In the genomic region with DNA sequence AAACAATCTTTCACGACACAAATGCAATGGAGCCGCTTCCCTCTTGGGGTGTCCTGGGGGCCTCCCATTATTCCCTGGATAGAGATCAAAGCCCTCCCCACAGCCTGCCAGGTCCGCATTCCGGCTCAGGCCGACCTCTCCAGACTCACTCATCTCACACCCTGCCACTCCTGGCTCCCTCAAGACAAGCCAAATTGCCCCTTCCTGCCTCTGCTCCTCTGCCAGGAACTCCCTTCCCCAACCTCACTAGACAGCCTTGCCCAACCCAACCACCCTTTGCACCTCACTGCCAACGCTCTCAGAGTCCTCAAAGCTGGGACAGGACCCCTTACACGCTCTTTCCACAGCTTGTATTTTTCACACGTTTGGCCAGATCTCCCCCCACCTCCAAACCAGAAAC, we compare ENCODE assay signal across 9 cellular contexts. TPM values are rescaled to one million over a fixed set of nuclear protein-coding genes. Genes with fewer than 3 reads are reported as not detected.
A peak's percentile ranks its signal among the peaks of the same experiment; 100 is the strongest.
DNase-seq lines count a peak whose midpoint lies in the region; ATAC-seq, FAIRE-seq and TF ChIP-seq lines count a peak whose summit lies in the region.
"Had no signal": no experiment of that assay in that cellular context is flagged by ENCODE, and none has a peak within 500 bp of the region (broad histone marks: within the 10 kb centered on the region; RNA-seq: fewer than 3 reads in every experiment).

No MANE protein-coding gene starts in this region.

- TF ChIP-seq POLR2A in heart left ventricle (IDR thresholded peaks at IDR 0.05): no peak

- peak overlapping the region; percentile 72 for H3K9ac ChIP-seq in mucosa of stomach (ENCODE audit: low read length)

- in situ Hi-C loops in G401 (cut with HindIII; ENCODE audit: low sequenced_read_pairs): no loop called here

- intact Hi-C loops in heart left ventricle (cut with DNase I): no loop called here
- intact Hi-C loops in cardiac septum (cut with DNase I): no loop called here

- ATAC-seq in heart left ventricle: peak in 1 of 4 donors; percentile 12
- no peak for ATAC-seq in GM21737 (IDR thresholded peaks at IDR 0.05; ENCODE audit: unreplicated experiment)
- no peak for ATAC-seq in GM18909 (IDR thresholded peaks at IDR 0.05; ENCODE audit: poor library complexity, unreplicated experiment)

- H3K4me1 ChIP-seq in heart left ventricle (peaks cover 4 to 67% (median 39%) of the 10 kb centered on the region in 12 donors), mucosa of stomach (ENCODE audit: control insufficient read depth, insufficient read depth, low read length) (peaks cover 21% of the 10 kb centered on the region)

- no peak for FAIRE-seq in bronchial epithelial cell (lab: Jason Lieb, UNC)

- WGBS in heart left ventricle, 4 donors: 17 to 23% (median 19%) methylated on average over 8 of the region's 8 CpGs

- DNase-seq in heart left ventricle: no peak
- no peak for DNase-seq in cardiac septum (ENCODE audit: low spot score)
- no peak for DNase-seq in bronchial epithelial cell (ENCODE audit: low read depth)
- DNase-seq in NCI-H2171 treated with DMSO at 0.1 percent for 48 hours (lab: John Stamatoyannopoulos, UW): no peak
- no peak for DNase-seq in G401 (ENCODE audit: low spot score)
- DNase-seq: DMS79 treated with DMSO at 0.1 percent for 48 hours had no signal

- H3K9me3 ChIP-seq in heart left ventricle: no peaks in the 10 kb centered on the region
- H3K9me3 ChIP-seq in mucosa of stomach (ENCODE audit: control insufficient read depth, low read length): no peaks in the 10 kb centered on the region

- H3K4me3 ChIP-seq in heart left ventricle (peak overlapping the region; percentile 71 to 99 (median 96)), bronchial epithelial cell (ENCODE audit: low read depth, low read length) (peak overlapping the region; percentile 97), mucosa of stomach (ENCODE audit: low read length) (peak overlapping the region; percentile 60)

- H3K36me3 ChIP-seq in heart left ventricle: peaks cover 0 to 13% (median 6%) of the 10 kb centered on the region in 9 donors
- H3K36me3 ChIP-seq in bronchial epithelial cell (ENCODE audit: control insufficient read depth, insufficient read depth, low read length): peaks cover 9% of the 10 kb centered on the region
- H3K36me3 ChIP-seq in mucosa of stomach (ENCODE audit: control insufficient read depth, insufficient read depth, low read length): no peaks in the 10 kb centered on the region

- H3K27ac ChIP-seq in heart left ventricle: peak overlapping the region; percentile 43 to 97 (median 92)

- H3K27me3 ChIP-seq in heart left ventricle (no peaks in the 10 kb centered on the region), bronchial epithelial cell (ENCODE audit: control insufficient read depth, insufficient read depth, low read length) (no peaks in the 10 kb centered on the region), mucosa of stomach (ENCODE audit: control insufficient read depth, insufficient read depth, low read length) (no peaks in the 10 kb centered on the region)

- TF ChIP-seq CTCF in heart left ventricle (IDR thresholded peaks at IDR 0.05): no peak
- no peak for TF ChIP-seq CTCF in bronchial epithelial cell (IDR thresholded peaks at IDR 0.05; ENCODE audit: insufficient read depth, low read length, severe bottlenecking)

RNA-seq across cellular contexts. Expression of a gene that starts 1.5 kb away (rescaled TPM):
- total RNA-seq in heart left ventricle: 100 to 1,000 TPM in 2 of 9 donors, 10 to 100 TPM in 7; 48.5 to 121 (median 52.0) TPM
- polyA plus RNA-seq in heart left ventricle: 100 to 1,000 TPM in 1 of 2 donors, 10 to 100 TPM in 1; 64.1 to 116 TPM
- 61.1 TPM for total RNA-seq in cardiac septum
- total RNA-seq in bronchial epithelial cell: 48.4 and 71.0 TPM in 2 replicates
- total RNA-seq in G401 (2014; rRNA removed; shearing (Covaris generic)): 94.4 and 130 TPM in 2 replicates

RNA-seq across cellular contexts. Expression of a gene that starts 20.4 kb away (rescaled TPM):
- 10 to 100 TPM in 4 of 9 donors, 1 to 10 TPM in 5; 2.9 to 19.7 (median 9.2) TPM for total RNA-seq in heart left ventricle
- 10 to 100 TPM in 1 of 2 donors, 1 to 10 TPM in 1; 3.5 to 10.2 TPM for polyA plus RNA-seq in heart left ventricle
- 14.1 TPM for total RNA-seq in cardiac septum
- 5.3 and 6.4 TPM in 2 replicates for total RNA-seq in bronchial epithelial cell
- total RNA-seq in G401 (2014; rRNA removed; shearing (Covaris generic)): 27.9 and 29.2 TPM in 2 replicates

RNA-seq across cellular contexts. Expression of a gene that starts 21.4 kb away (rescaled TPM):
- total RNA-seq in heart left ventricle (1 to 10 TPM; 1.2 to 5.1 (median 1.9) TPM), cardiac septum (2.1 TPM), bronchial epithelial cell (0.79 and 1.9 TPM in 2 replicates)
- 1 to 10 TPM; 1.6 to 3.1 TPM for polyA plus RNA-seq in heart left ventricle
- total RNA-seq in G401 (2014; rRNA removed; shearing (Covaris generic)): 8.6 and 13.5 TPM in 2 replicates

RNA-seq across cellular contexts. Expression of a gene that starts 21.4 kb away (rescaled TPM):
- total RNA-seq in heart left ventricle: 10 to 100 TPM; 13.5 to 38.8 (median 19.1) TPM
- polyA plus RNA-seq in heart left ventricle: 10 to 100 TPM; 15.4 to 28.3 TPM
- 14.9 TPM for total RNA-seq in cardiac septum
- total RNA-seq in bronchial epithelial cell: 14.2 and 15.4 TPM in 2 replicates
- 45.9 and 70.6 TPM in 2 replicates for total RNA-seq in G401 (2014; rRNA removed; shearing (Covaris generic))

RNA-seq across cellular contexts. Expression of a gene that starts 35.5 kb away (rescaled TPM):
- total RNA-seq in heart left ventricle (10 to 100 TPM; 13.2 to 22.4 (median 16.5) TPM), cardiac septum (16.7 TPM), bronchial epithelial cell (2.4 and 3.8 TPM in 2 replicates)
- 10 to 100 TPM; 16.3 to 16.4 TPM for polyA plus RNA-seq in heart left ventricle
- 7.8 and 10.7 TPM in 2 replicates for total RNA-seq in G401 (2014; rRNA removed; shearing (Covaris generic))
